Comparison of ENCODE assay signal across 16 cellular contexts in the genomic region with DNA sequence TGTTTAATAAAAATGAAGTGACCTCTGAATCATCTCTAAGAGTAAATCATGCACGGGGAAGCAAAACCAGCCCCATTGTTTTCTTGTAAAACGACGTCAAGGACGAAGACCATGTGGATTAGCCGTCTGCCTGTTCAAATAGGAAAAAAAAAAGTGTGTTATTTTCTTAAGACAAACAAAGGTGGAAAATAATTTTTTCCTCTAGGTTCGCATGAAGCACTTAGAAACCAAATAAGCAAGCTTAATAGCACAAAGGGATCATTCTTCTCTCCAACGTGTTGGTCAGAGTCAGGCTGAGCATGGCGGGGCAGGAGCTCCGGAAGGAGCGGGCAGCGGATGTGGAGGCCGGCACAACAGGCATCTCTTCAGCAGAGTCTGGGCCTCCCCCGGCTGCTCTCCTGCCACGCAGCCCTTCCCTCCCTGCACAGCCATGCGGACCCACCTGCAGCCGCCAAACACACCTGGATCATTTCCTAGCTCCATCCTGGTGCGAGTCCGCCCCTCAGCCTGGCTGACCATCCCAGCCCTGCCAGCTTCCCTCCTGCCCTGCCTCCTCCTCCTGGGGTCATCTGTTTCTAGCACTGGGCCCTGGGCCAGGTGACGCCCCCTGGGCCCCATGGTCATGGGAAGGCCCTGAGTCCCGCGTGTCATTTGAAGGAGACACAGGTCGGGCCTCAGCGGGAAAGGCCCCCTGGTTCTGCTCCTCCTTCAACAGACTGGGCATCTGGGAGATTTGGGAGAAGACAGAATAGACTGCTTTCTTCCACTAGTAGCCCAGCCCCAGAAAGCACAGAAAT. TPM values are rescaled to one million over a fixed set of nuclear protein-coding genes. Genes with fewer than 3 reads are reported as not detected.
"Had no signal": no experiment of that assay in that cellular context is flagged by ENCODE, and none has a peak within 500 bp of the region (broad histone marks: within the 10 kb centered on the region; RNA-seq: fewer than 3 reads in every experiment).

No MANE protein-coding gene starts in this region.

- H3K9me3 Mint-ChIP-seq: stimulated activated naive CD8-positive, alpha-beta T cell treated with anti-CD3 and anti-CD28 coated beads, Interleukin-15, Interleukin-2, amounts not matched to agents 100 ng/mL and 50 ng/mL, for 24 hours had no signal

- H3K4me3 Mint-ChIP-seq: activated naive CD8-positive, alpha-beta T cell treated with anti-CD3 and anti-CD28 coated beads, Interleukin-2, amount 10 ng/mL, durations not matched to agents 7 days and 5 days; activated T-cell treated with anti-CD3 and anti-CD28 coated beads, Interleukin-2, amount 50 U/mL, for 4 hours; naive thymus-derived CD4-positive, alpha-beta T cell; stimulated activated naive CD8-positive, alpha-beta T cell treated with anti-CD3 and anti-CD28 coated beads, Interleukin-15, Interleukin-2, amounts not matched to agents 100 ng/mL and 50 ng/mL, for 24 hours had no signal

- H3K27me3 ChIP-seq: testis had no signal

- H3K9me3 ChIP-seq: psoas muscle, testis had no signal

- ATAC-seq: activated T-cell treated with anti-CD3 and anti-CD28 coated beads, Interleukin-2, amount 50 U/mL, for 4 hours; naive thymus-derived CD4-positive, alpha-beta T cell; psoas muscle had no signal

- DNase-seq: activated CD4-positive, alpha-beta T cell treated with anti-CD3 and anti-CD28 coated beads, Interleukin-2, amount 50 U/mL, for 48 hours; activated naive CD8-positive, alpha-beta T cell treated with anti-CD3 and anti-CD28 coated beads, Interleukin-2, amount 10 ng/mL, durations not matched to agents 7 days and 5 days; activated T-cell treated with anti-CD3 and anti-CD28 coated beads, Interleukin-2, amount 50 U/mL, for 4 hours; anterior cingulate cortex; central memory CD4-positive, alpha-beta T cell; cortex of kidney; effector CD8-positive, alpha-beta T cell; hypothalamus; midbrain; naive thymus-derived CD4-positive, alpha-beta T cell; psoas muscle; stimulated activated CD4-positive, alpha-beta T cell treated with anti-CD3 and anti-CD28 coated beads, Interleukin-4, amount 100 ng/mL, for 24 hours; testis had no signal

- H3K4me1 ChIP-seq: psoas muscle, testis had no signal

- H3K27ac ChIP-seq: epithelial cell of prostate, psoas muscle, testis had no signal

- H3K4me3 ChIP-seq: psoas muscle, testis had no signal

- H3K27ac Mint-ChIP-seq: activated naive CD8-positive, alpha-beta T cell treated with anti-CD3 and anti-CD28 coated beads, Interleukin-2, amount 10 ng/mL, durations not matched to agents 7 days and 5 days; naive thymus-derived CD4-positive, alpha-beta T cell; stimulated activated naive CD8-positive, alpha-beta T cell treated with anti-CD3 and anti-CD28 coated beads, Interleukin-15, Interleukin-2, amounts not matched to agents 100 ng/mL and 50 ng/mL, for 24 hours had no signal

RNA-seq across cellular contexts. Expression of gene TMPRSS2, which starts 41.7 kb away (rescaled TPM):
- total RNA-seq: activated naive CD8-positive, alpha-beta T cell treated with anti-CD3 and anti-CD28 coated beads, Interleukin-2, amount 10 ng/mL, durations not matched to agents 7 days and 5 days; naive thymus-derived CD4-positive, alpha-beta T cell; T-helper 2 cell treated with Interferon-gamma antibody and Interleukin-4, amounts not matched to agents 100 ng/mL and 5 ng/mL, for 36 hours had no signal
- polyA plus RNA-seq: naive thymus-derived CD4-positive, alpha-beta T cell had no signal
